In genomic region chr17:43900858-43901754, GRCh38 we compare ENCODE assay signal across 10 cellular contexts. TPM values are rescaled to one million over a fixed set of nuclear protein-coding genes. Genes with fewer than 3 reads are reported as not detected.
DNase-seq lines count a peak whose midpoint lies in the region; ATAC-seq and TF ChIP-seq lines count a peak whose summit lies in the region.
"Had no signal": no experiment of that assay in that cellular context is flagged by ENCODE, and none has a peak within 500 bp of the region (broad histone marks: within the 10 kb centered on the region; RNA-seq: fewer than 3 reads in every experiment).

No MANE protein-coding gene starts in this region.

- no peaks in the 10 kb centered on the region for H3K27me3 ChIP-seq in RWPE2 (ENCODE audit: insufficient read depth, poor library complexity, severe bottlenecking)

- H3K27ac ChIP-seq in RWPE2 (ENCODE audit: poor library complexity, severe bottlenecking), result no peak overlapping the region
- H3K27ac ChIP-seq: 22Rv1 had no signal

- peak; percentile 52 for DNase-seq in DMS 273 (lab: John Stamatoyannopoulos, UW; ENCODE audit: unreplicated experiment)
- DNase-seq in DMS 273 treated with DMSO at 0.1 percent for 48 hours (lab: John Stamatoyannopoulos, UW), result no peak
- no peak for DNase-seq in RWPE2 (ENCODE audit: low spot score)
- DNase-seq in fibroblast of the aortic adventitia (ENCODE audit: low read depth), result no peak
- DNase-seq in skeletal muscle cell (ENCODE audit: low read depth), result no peak
- no peak for DNase-seq in NCI-H524 treated with DMSO at 0.1 percent for 48 hours (lab: John Stamatoyannopoulos, UW)
- no peak for DNase-seq in NCI-H1436 (lab: John Stamatoyannopoulos, UW)
- DNase-seq in activated CD4-positive, alpha-beta T cell treated with anti-CD3 and anti-CD28 coated beads, Interleukin-2, amount 50 U/mL, for 1 hour, result no peak

- no peaks in the 10 kb centered on the region for H3K4me1 ChIP-seq in RWPE2 (ENCODE audit: insufficient read depth, poor library complexity, severe bottlenecking)

- H3K36me3 ChIP-seq in RWPE2 (ENCODE audit: low read depth), result no peaks in the 10 kb centered on the region

- TF ChIP-seq CTCF in RWPE2 (IDR thresholded peaks at IDR 0.05; ENCODE audit: poor library complexity, severe bottlenecking), result no peak
- no peak for TF ChIP-seq CTCF in fibroblast of the aortic adventitia (IDR thresholded peaks at IDR 0.05; ENCODE audit: insufficient read depth, low read length)

- H3K4me3 ChIP-seq in RWPE2 (ENCODE audit: severe bottlenecking) (peak overlapping the region; percentile 46), fibroblast of the aortic adventitia (ENCODE audit: low read depth, low read length) (peak overlapping the region; percentile 60), skeletal muscle cell (ENCODE audit: low read depth, low read length) (peak overlapping the region; percentile 54)

- H3K9me3 ChIP-seq in RWPE2 (ENCODE audit: severe bottlenecking), result no peaks in the 10 kb centered on the region

- ATAC-seq in RWPE2 (ENCODE audit: low read depth), result no peak

RNA-seq across cellular contexts. Expression of gene MPP2, which starts 6.2 kb away (rescaled TPM):
- total RNA-seq in fibroblast of the aortic adventitia (ENCODE audit: low replicate concordance), result 3.2 and 3.3 TPM in 2 replicates

RNA-seq across cellular contexts. Expression of gene PPY, which starts 41.2 kb away (rescaled TPM):
- not detected in 2 replicates for total RNA-seq in fibroblast of the aortic adventitia (ENCODE audit: low replicate concordance)
- total RNA-seq: dermis microvascular lymphatic vessel endothelial cell had no signal

RNA-seq across cellular contexts. Expression of gene PYY, which starts 52.6 kb away (rescaled TPM):
- not detected in 2 replicates for total RNA-seq in fibroblast of the aortic adventitia (ENCODE audit: low replicate concordance)
- total RNA-seq: dermis microvascular lymphatic vessel endothelial cell had no signal

RNA-seq across cellular contexts. Expression of gene CD300LG, which starts 54.1 kb away (rescaled TPM):
- total RNA-seq in fibroblast of the aortic adventitia (ENCODE audit: low replicate concordance), result not detected in 2 replicates
- total RNA-seq: dermis microvascular lymphatic vessel endothelial cell had no signal
